ENCODE assay signal across 30 cellular contexts in the genomic region with DNA sequence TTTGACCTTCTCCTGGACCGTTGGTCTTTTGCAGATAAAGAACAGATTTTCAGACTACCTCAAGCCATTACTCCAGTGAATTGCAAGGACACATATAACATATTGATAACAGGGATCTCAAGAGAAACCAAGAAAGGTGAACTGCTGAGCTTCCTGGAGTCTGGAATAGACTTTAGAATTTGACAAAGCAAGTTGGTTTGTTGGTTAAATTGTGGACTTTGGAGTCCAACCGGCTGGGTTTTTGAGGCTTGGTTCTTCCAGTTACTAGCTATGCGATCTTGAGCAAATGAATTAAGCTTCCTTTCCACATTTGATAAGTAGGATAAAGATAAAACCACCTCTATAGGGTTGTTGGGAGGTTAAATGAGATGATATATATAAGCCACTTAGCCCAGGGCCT.
"Had no signal": no experiment of that assay in that cellular context is flagged by ENCODE, and none has a peak within 500 bp of the region (broad histone marks: within the 10 kb centered on the region; RNA-seq: fewer than 3 reads in every experiment).

No MANE protein-coding gene starts in this region.

- ATAC-seq: esophagus mucosa; gastrocnemius medialis; lower lobe of right lung; mucosa of descending colon; natural killer cell treated with Interleukin-12 subunit alpha and Interleukin-12 subunit beta and Interleukin-15 and Interleukin-18, amount 100 ng/mL, for 72 hours; psoas muscle; right cardiac atrium; upper lobe of right lung had no signal

- H3K4me1 ChIP-seq: colonic mucosa, gastrocnemius medialis, lower lobe of right lung, psoas muscle, sigmoid colon, spleen, suprapubic skin, transverse colon, upper lobe of right lung, uterus had no signal

- H3K27ac Mint-ChIP-seq: dendritic cell treated with granulocyte-macrophage colony-stimulating factor and Interleukin-4, amounts not matched to agents 40 ng/mL and 50 ng/mL, for 4 days; endodermal cell; memory B cell; mesothelial cell of epicardium; naive B cell; natural killer cell treated with Interleukin-12 subunit alpha and Interleukin-12 subunit beta and Interleukin-15 and Interleukin-18, amount 100 ng/mL, for 72 hours; stimulated activated memory B cell treated with anti-CD40 and anti-IgM and Interleukin-4, amounts not matched to agents 10 μg/mL and 1 μg/mL and 100 μg/mL, for 72 hours; stimulated activated naive CD8-positive, alpha-beta T cell treated with anti-CD3 and anti-CD28 coated beads, Interleukin-15, Interleukin-2, amounts not matched to agents 100 ng/mL and 50 ng/mL, for 24 hours had no signal

- H3K4me3 Mint-ChIP-seq: dendritic cell treated with granulocyte-macrophage colony-stimulating factor and Interleukin-4, amounts not matched to agents 40 ng/mL and 50 ng/mL, for 4 days; endodermal cell; memory B cell; mesothelial cell of epicardium; natural killer cell treated with Interleukin-12 subunit alpha and Interleukin-12 subunit beta and Interleukin-15 and Interleukin-18, amount 100 ng/mL, for 72 hours; neural crest cell; stimulated activated memory B cell treated with anti-CD40 and anti-IgM and Interleukin-4, amounts not matched to agents 10 μg/mL and 1 μg/mL and 100 μg/mL, for 72 hours; stimulated activated naive CD8-positive, alpha-beta T cell treated with anti-CD3 and anti-CD28 coated beads, Interleukin-15, Interleukin-2, amounts not matched to agents 100 ng/mL and 50 ng/mL, for 24 hours had no signal

- H3K36me3 ChIP-seq: colonic mucosa, gastrocnemius medialis, left ventricle myocardium inferior, lower lobe of right lung, sigmoid colon, spleen, suprapubic skin, transverse colon, upper lobe of right lung, uterus had no signal

- DNase-seq: colonic mucosa; effector CD8-positive, alpha-beta T cell; endodermal cell; foreskin fibroblast; gastrocnemius medialis; head of caudate nucleus; kidney; left ventricle myocardium inferior; lower lobe of right lung; mucosa of descending colon; naive B cell; nucleus accumbens; psoas muscle; right cardiac atrium; sigmoid colon; spleen; stimulated activated CD4-positive, alpha-beta T cell treated with anti-CD3 and anti-CD28 coated beads, Interleukin-4, amount 100 ng/mL, for 4 hours; transverse colon; upper lobe of right lung; uterus had no signal

- H3K9me3 Mint-ChIP-seq: endodermal cell, neural crest cell had no signal

- H3K27me3 Mint-ChIP-seq: stimulated activated naive CD8-positive, alpha-beta T cell treated with anti-CD3 and anti-CD28 coated beads, Interleukin-15, Interleukin-2, amounts not matched to agents 100 ng/mL and 50 ng/mL, for 24 hours had no signal

- H3K4me1 Mint-ChIP-seq: memory B cell had no signal

- H3K27ac ChIP-seq: colonic mucosa, epithelial cell of prostate, gastrocnemius medialis, left ventricle myocardium inferior, lower lobe of right lung, psoas muscle, sigmoid colon, spleen, suprapubic skin, transverse colon, upper lobe of right lung, uterus had no signal

- H3K36me3 Mint-ChIP-seq: mesothelial cell of epicardium; natural killer cell treated with Interleukin-12 subunit alpha and Interleukin-12 subunit beta and Interleukin-15 and Interleukin-18, amount 100 ng/mL, for 72 hours had no signal

- H3K27me3 ChIP-seq: colonic mucosa, gastrocnemius medialis, sigmoid colon, spleen, suprapubic skin, transverse colon, upper lobe of right lung, uterus had no signal

- H3K4me3 ChIP-seq: colonic mucosa, gastrocnemius medialis, left ventricle myocardium inferior, lower lobe of right lung, mucosa of descending colon, psoas muscle, sigmoid colon, spleen, suprapubic skin, transverse colon, upper lobe of right lung, uterus had no signal

- H3K9me3 ChIP-seq: colonic mucosa, gastrocnemius medialis, lower lobe of right lung, mucosa of descending colon, psoas muscle, suprapubic skin, transverse colon, upper lobe of right lung, uterus had no signal
